In genomic region chr17:38701504-38702165, GRCh38 we compare ENCODE assay signal across 8 cellular contexts. TPM values are rescaled to one million over a fixed set of nuclear protein-coding genes. Genes with fewer than 3 reads are reported as not detected.
DNase-seq lines count a peak whose midpoint lies in the region; ATAC-seq lines count a peak whose summit lies in the region.

No MANE protein-coding gene starts in this region.

- peak overlapping the region; percentile 92 to 98 (median 95) for H3K27ac Mint-ChIP-seq in CD4-positive, alpha-beta memory T cell
- peak overlapping the region; percentile 99 for H3K27ac Mint-ChIP-seq in activated CD4-positive, alpha-beta memory T cell treated with anti-CD3 and anti-CD28 coated beads, Interleukin-2, amount 10 ng/mL, durations not matched to agents 7 days and 5 days
- peak overlapping the region; percentile 93 to 100 for H3K27ac Mint-ChIP-seq in natural killer cell treated with Interleukin-12 subunit alpha and Interleukin-12 subunit beta and Interleukin-15 and Interleukin-18, amount 100 ng/mL, for 72 hours

- no peaks in the 10 kb centered on the region for H3K9me3 Mint-ChIP-seq in CD4-positive, alpha-beta memory T cell
- H3K9me3 Mint-ChIP-seq in activated CD4-positive, alpha-beta memory T cell treated with anti-CD3 and anti-CD28 coated beads, Interleukin-2, amount 10 ng/mL, durations not matched to agents 7 days and 5 days = no peaks in the 10 kb centered on the region
- no peaks in the 10 kb centered on the region for H3K9me3 Mint-ChIP-seq in natural killer cell treated with Interleukin-12 subunit alpha and Interleukin-12 subunit beta and Interleukin-15 and Interleukin-18, amount 100 ng/mL, for 72 hours

- no peaks in the 10 kb centered on the region for H3K27me3 ChIP-seq in CD4-positive, alpha-beta memory T cell (ENCODE audit: insufficient read depth, low read length)
- no peaks in the 10 kb centered on the region for H3K27me3 ChIP-seq in endocrine pancreas (ENCODE audit: control insufficient read depth, insufficient read depth, low read length)

- H3K4me1 Mint-ChIP-seq in CD4-positive, alpha-beta memory T cell = peaks cover 27 to 66% (median 35%) of the 10 kb centered on the region in 4 donors
- H3K4me1 Mint-ChIP-seq in activated CD4-positive, alpha-beta memory T cell treated with anti-CD3 and anti-CD28 coated beads, Interleukin-2, amount 10 ng/mL, durations not matched to agents 7 days and 5 days = peaks cover 47% of the 10 kb centered on the region
- H3K4me1 Mint-ChIP-seq in natural killer cell treated with Interleukin-12 subunit alpha and Interleukin-12 subunit beta and Interleukin-15 and Interleukin-18, amount 100 ng/mL, for 72 hours (ENCODE audit: low read depth in 2 of 2) = peaks cover 54 to 56% of the 10 kb centered on the region in 2 donors

- peak; percentile 66 to 95 (median 68) for DNase-seq in CD4-positive, alpha-beta memory T cell
- DNase-seq in NCI-H146 (lab: John Stamatoyannopoulos, UW) (peak; percentile 64), substantia nigra (lab: John Stamatoyannopoulos, UW) (peak in 8 of 49 donors; percentile 26 to 67 (median 44)), DMS153 treated with DMSO at 0.1 percent for 48 hours (lab: John Stamatoyannopoulos, UW; ENCODE audit: unreplicated experiment) (no peak)
- DNase-seq in activated CD4-positive, alpha-beta memory T cell treated with anti-CD3 and anti-CD28 coated beads, Interleukin-2, amount 10 ng/mL, durations not matched to agents 7 days and 5 days = peak; percentile 75
- DNase-seq in natural killer cell treated with Interleukin-12 subunit alpha and Interleukin-12 subunit beta and Interleukin-15 and Interleukin-18, amount 100 ng/mL, for 72 hours (ENCODE audit: low spot score) = peak; percentile 91

- CTCF ChIA-PET in CD4-positive, alpha-beta memory T cell (lab: Charles Lee; ENCODE audit: partially characterized antibody) = interaction anchor here (0.5 to 1.7 kb wide), 5 partner anchors 25 to 595 kb away, joined by 3 to 10 read pairs (median 4); no protein-coding TSS in a partner anchor
- CTCF ChIA-PET in activated CD4-positive, alpha-beta memory T cell treated with anti-CD3 and anti-CD28 coated beads, Interleukin-2, amount 10 ng/mL, durations not matched to agents 7 days and 5 days (lab: Charles Lee) = interaction anchor here (0.7 to 2.5 kb wide), 5 partner anchors 24 to 143 kb away, joined by 3 to 12 read pairs (median 3); partner anchors contain the start of gene CISD3

- peak overlapping the region; percentile 94 for H3K27ac ChIP-seq in CD4-positive, alpha-beta memory T cell (ENCODE audit: low read depth, low read length)
- H3K27ac ChIP-seq in substantia nigra (ENCODE audit: low read depth, low read length, poor library complexity, severe bottlenecking) = peak overlapping the region; percentile 83

- POLR2A ChIA-PET in CD4-positive, alpha-beta memory T cell (lab: Charles Lee; ENCODE audit: partially characterized antibody) = interaction anchor here (0.6 to 14.0 kb wide), 13 partner anchors 9 to 124 kb away, joined by 3 to 588 read pairs (median 5); partner anchors contain the start of genes CISD3, CWC25, EPOP and PIP4K2B
- POLR2A ChIA-PET in activated CD4-positive, alpha-beta memory T cell treated with anti-CD3 and anti-CD28 coated beads, Interleukin-2, amount 10 ng/mL, durations not matched to agents 7 days and 5 days (lab: Charles Lee) = interaction anchor here (1.0 to 13.2 kb wide), 9 partner anchors 9 to 168 kb away, joined by 3 to 419 read pairs (median 7); partner anchors contain the start of genes EPOP, LASP1 and PSMB3

- H3K36me3 Mint-ChIP-seq in CD4-positive, alpha-beta memory T cell = peaks cover 0 to 37% of the 10 kb centered on the region in 2 donors
- peaks cover 20% of the 10 kb centered on the region for H3K36me3 Mint-ChIP-seq in activated CD4-positive, alpha-beta memory T cell treated with anti-CD3 and anti-CD28 coated beads, Interleukin-2, amount 10 ng/mL, durations not matched to agents 7 days and 5 days (ENCODE audit: low read depth)
- H3K36me3 Mint-ChIP-seq in natural killer cell treated with Interleukin-12 subunit alpha and Interleukin-12 subunit beta and Interleukin-15 and Interleukin-18, amount 100 ng/mL, for 72 hours = peaks cover 4% of the 10 kb centered on the region

- no peaks in the 10 kb centered on the region for H3K27me3 Mint-ChIP-seq in CD4-positive, alpha-beta memory T cell
- no peaks in the 10 kb centered on the region for H3K27me3 Mint-ChIP-seq in activated CD4-positive, alpha-beta memory T cell treated with anti-CD3 and anti-CD28 coated beads, Interleukin-2, amount 10 ng/mL, durations not matched to agents 7 days and 5 days
- no peaks in the 10 kb centered on the region for H3K27me3 Mint-ChIP-seq in natural killer cell treated with Interleukin-12 subunit alpha and Interleukin-12 subunit beta and Interleukin-15 and Interleukin-18, amount 100 ng/mL, for 72 hours

- peak overlapping the region in 1 of 2 donors; percentile 97 for H3K4me3 ChIP-seq in CD4-positive, alpha-beta memory T cell (ENCODE audit: low read length in 2 of 2)
- H3K4me3 ChIP-seq in endocrine pancreas (ENCODE audit: control insufficient read depth, insufficient read depth, low read length) = peak overlapping the region; percentile 61

- intact Hi-C loops in CD4-positive, alpha-beta memory T cell (cut with micrococcal nuclease) = loop anchor here (1.0 to 10.0 kb wide), 5 partner anchors 24 to 503 kb away; partner anchors contain the start of genes LASP1, PIP4K2B, PSMB3 and RPL19

- peak; percentile 12 for ATAC-seq in GM21423 (IDR thresholded peaks at IDR 0.05; ENCODE audit: unreplicated experiment)
- peak; percentile 74 to 84 for ATAC-seq in natural killer cell treated with Interleukin-12 subunit alpha and Interleukin-12 subunit beta and Interleukin-15 and Interleukin-18, amount 100 ng/mL, for 72 hours

- H3K9ac ChIP-seq in endocrine pancreas (ENCODE audit: control insufficient read depth, insufficient read depth, low read length) = peak overlapping the region; percentile 86

- H3K4me1 ChIP-seq in CD4-positive, alpha-beta memory T cell (ENCODE audit: insufficient read depth, low read length) = peaks cover 39% of the 10 kb centered on the region
- no peaks in the 10 kb centered on the region for H3K4me1 ChIP-seq in endocrine pancreas (ENCODE audit: control insufficient read depth, insufficient read depth, low read length)

- peak overlapping the region; percentile 73 to 89 (median 82) for H3K4me3 Mint-ChIP-seq in CD4-positive, alpha-beta memory T cell
- peak overlapping the region; percentile 69 for H3K4me3 Mint-ChIP-seq in activated CD4-positive, alpha-beta memory T cell treated with anti-CD3 and anti-CD28 coated beads, Interleukin-2, amount 10 ng/mL, durations not matched to agents 7 days and 5 days
- peak overlapping the region; percentile 75 for H3K4me3 Mint-ChIP-seq in natural killer cell treated with Interleukin-12 subunit alpha and Interleukin-12 subunit beta and Interleukin-15 and Interleukin-18, amount 100 ng/mL, for 72 hours

- no peaks in the 10 kb centered on the region for H3K36me3 ChIP-seq in CD4-positive, alpha-beta memory T cell (ENCODE audit: insufficient read depth, low read length)
- H3K36me3 ChIP-seq in endocrine pancreas (ENCODE audit: control insufficient read depth, insufficient read depth, low read length) = no peaks in the 10 kb centered on the region

- H3K9me3 ChIP-seq in CD4-positive, alpha-beta memory T cell (ENCODE audit: control insufficient read depth in 1 of 2, low read length in 2 of 2) = no peaks in the 10 kb centered on the region
- no peaks in the 10 kb centered on the region for H3K9me3 ChIP-seq in endocrine pancreas (ENCODE audit: control insufficient read depth, low read length)

RNA-seq across cellular contexts. Expression of gene MLLT6, which starts 3.4 kb away (rescaled TPM):
- total RNA-seq in CD4-positive, alpha-beta memory T cell = 100 to 1,000 TPM; 493 to 505 TPM
- 10 to 100 TPM in 1 of 2 donors, 1 to 10 TPM in 1; 3.0 to 14.1 TPM for polyA plus RNA-seq in CD4-positive, alpha-beta memory T cell
- 100 to 1,000 TPM; 262 to 265 TPM for total RNA-seq in activated CD4-positive, alpha-beta memory T cell treated with anti-CD3 and anti-CD28 coated beads, Interleukin-2, amount 10 ng/mL, durations not matched to agents 7 days and 5 days
- 100 to 1,000 TPM; 319 to 324 TPM for total RNA-seq in natural killer cell treated with Interleukin-12 subunit alpha and Interleukin-12 subunit beta and Interleukin-15 and Interleukin-18, amount 100 ng/mL, for 72 hours

RNA-seq across cellular contexts. Expression of gene EPOP, which starts 26.9 kb away (rescaled TPM):
- total RNA-seq in CD4-positive, alpha-beta memory T cell = under 1 TPM; 0.09 to 0.25 TPM
- polyA plus RNA-seq in CD4-positive, alpha-beta memory T cell = not detected
- 10 to 100 TPM; 10.2 to 10.3 TPM for total RNA-seq in activated CD4-positive, alpha-beta memory T cell treated with anti-CD3 and anti-CD28 coated beads, Interleukin-2, amount 10 ng/mL, durations not matched to agents 7 days and 5 days
- 10 to 100 TPM; 20.5 to 41.0 TPM for total RNA-seq in natural killer cell treated with Interleukin-12 subunit alpha and Interleukin-12 subunit beta and Interleukin-15 and Interleukin-18, amount 100 ng/mL, for 72 hours

RNA-seq across cellular contexts. Expression of gene CISD3, which starts 28.5 kb away (rescaled TPM):
- total RNA-seq in CD4-positive, alpha-beta memory T cell = 10 to 100 TPM; 12.5 to 13.5 TPM
- 10 to 100 TPM; 55.3 to 57.6 TPM for polyA plus RNA-seq in CD4-positive, alpha-beta memory T cell
- total RNA-seq in activated CD4-positive, alpha-beta memory T cell treated with anti-CD3 and anti-CD28 coated beads, Interleukin-2, amount 10 ng/mL, durations not matched to agents 7 days and 5 days = 10 to 100 TPM; 42.8 to 48.6 TPM
- 10 to 100 TPM; 48.3 to 58.7 TPM for total RNA-seq in natural killer cell treated with Interleukin-12 subunit alpha and Interleukin-12 subunit beta and Interleukin-15 and Interleukin-18, amount 100 ng/mL, for 72 hours

RNA-seq across cellular contexts. Expression of gene PCGF2, which starts 46.5 kb away (rescaled TPM):
- total RNA-seq in CD4-positive, alpha-beta memory T cell = not detected
- polyA plus RNA-seq in CD4-positive, alpha-beta memory T cell = not detected
- total RNA-seq in activated CD4-positive, alpha-beta memory T cell treated with anti-CD3 and anti-CD28 coated beads, Interleukin-2, amount 10 ng/mL, durations not matched to agents 7 days and 5 days = 1 to 10 TPM; 2.6 to 3.3 TPM
- total RNA-seq in natural killer cell treated with Interleukin-12 subunit alpha and Interleukin-12 subunit beta and Interleukin-15 and Interleukin-18, amount 100 ng/mL, for 72 hours = not detected

RNA-seq across cellular contexts. Expression of gene PSMB3, which starts 50.9 kb away (rescaled TPM):
- 10 to 100 TPM; 93.5 to 99.0 TPM for total RNA-seq in CD4-positive, alpha-beta memory T cell
- polyA plus RNA-seq in CD4-positive, alpha-beta memory T cell = 100 to 1,000 TPM; 391 to 517 TPM
- 100 to 1,000 TPM; 241 to 242 TPM for total RNA-seq in activated CD4-positive, alpha-beta memory T cell treated with anti-CD3 and anti-CD28 coated beads, Interleukin-2, amount 10 ng/mL, durations not matched to agents 7 days and 5 days
- 100 to 1,000 TPM; 288 to 306 TPM for total RNA-seq in natural killer cell treated with Interleukin-12 subunit alpha and Interleukin-12 subunit beta and Interleukin-15 and Interleukin-18, amount 100 ng/mL, for 72 hours

Comparison
In these comparisons a context has a peak if more than half of its experiments do, and no peak if none do; other contexts are left out.
1. RNA of gene EPOP, which starts 26.9 kb away (total RNA-seq): 20.5 to 41.0 TPM in natural killer cell treated with Interleukin-12 subunit alpha and Interleukin-12 subunit beta and Interleukin-15 and Interleukin-18, amount 100 ng/mL, for 72 hours and 10.2 to 10.3 TPM in activated CD4-positive, alpha-beta memory T cell treated with anti-CD3 and anti-CD28 coated beads, Interleukin-2, amount 10 ng/mL, durations not matched to agents 7 days and 5 days; 0.09 to 0.25 TPM in CD4-positive, alpha-beta memory T cell; every median in the first group is over 4 times any median in the second.
2. Peak in every context shown above with its lines, with median percentiles within 50 percentile points of each other: H3K27ac Mint-ChIP-seq and H3K4me3 Mint-ChIP-seq.